Comparison of ENCODE assay signal across 1 cellular context in the genomic region with DNA sequence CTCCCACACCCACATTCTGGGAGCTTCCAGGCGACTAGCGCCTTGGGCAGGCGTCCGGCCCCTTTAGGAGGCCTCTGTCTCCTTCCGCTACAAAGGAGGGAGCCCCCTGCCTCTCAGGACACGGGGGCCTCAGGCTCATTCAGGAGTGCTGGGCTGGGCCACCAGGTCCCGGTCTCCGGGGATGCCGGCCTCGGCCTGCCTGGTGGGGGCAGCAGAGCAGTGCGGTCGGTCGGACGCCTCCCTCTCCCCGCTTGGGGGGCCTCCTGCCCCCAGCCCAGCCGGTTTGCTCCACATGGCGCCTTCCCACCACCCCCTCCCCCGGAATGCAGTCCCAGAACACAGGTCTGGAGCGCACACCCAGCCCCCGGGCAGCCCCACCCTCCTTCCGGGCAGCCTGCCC.
TF ChIP-seq lines count a peak whose summit lies in the region.

No MANE protein-coding gene starts in this region.

TF ChIP-seq in WTC11, 78 proteins besides CTCF, POLR2A, EP300 and RAD21 (continued from another document):
- TF ChIP-seq, protein P1, sequence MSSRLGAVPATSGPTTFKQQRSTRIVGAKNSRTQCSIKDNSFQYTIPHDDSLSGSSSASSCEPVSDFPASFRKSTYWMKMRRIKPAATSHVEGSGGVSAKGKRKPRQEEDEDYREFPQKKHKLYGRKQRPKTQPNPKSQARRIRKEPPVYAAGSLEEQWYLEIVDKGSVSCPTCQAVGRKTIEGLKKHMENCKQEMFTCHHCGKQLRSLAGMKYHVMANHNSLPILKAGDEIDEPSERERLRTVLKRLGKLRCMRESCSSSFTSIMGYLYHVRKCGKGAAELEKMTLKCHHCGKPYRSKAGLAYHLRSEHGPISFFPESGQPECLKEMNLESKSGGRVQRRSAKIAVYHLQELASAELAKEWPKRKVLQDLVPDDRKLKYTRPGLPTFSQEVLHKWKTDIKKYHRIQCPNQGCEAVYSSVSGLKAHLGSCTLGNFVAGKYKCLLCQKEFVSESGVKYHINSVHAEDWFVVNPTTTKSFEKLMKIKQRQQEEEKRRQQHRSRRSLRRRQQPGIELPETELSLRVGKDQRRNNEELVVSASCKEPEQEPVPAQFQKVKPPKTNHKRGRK (CRISPR knock-in tag; IDR thresholded peaks at IDR 0.05; ENCODE audit: borderline replicate concordance) = no peak
- TF ChIP-seq, protein P2, sequence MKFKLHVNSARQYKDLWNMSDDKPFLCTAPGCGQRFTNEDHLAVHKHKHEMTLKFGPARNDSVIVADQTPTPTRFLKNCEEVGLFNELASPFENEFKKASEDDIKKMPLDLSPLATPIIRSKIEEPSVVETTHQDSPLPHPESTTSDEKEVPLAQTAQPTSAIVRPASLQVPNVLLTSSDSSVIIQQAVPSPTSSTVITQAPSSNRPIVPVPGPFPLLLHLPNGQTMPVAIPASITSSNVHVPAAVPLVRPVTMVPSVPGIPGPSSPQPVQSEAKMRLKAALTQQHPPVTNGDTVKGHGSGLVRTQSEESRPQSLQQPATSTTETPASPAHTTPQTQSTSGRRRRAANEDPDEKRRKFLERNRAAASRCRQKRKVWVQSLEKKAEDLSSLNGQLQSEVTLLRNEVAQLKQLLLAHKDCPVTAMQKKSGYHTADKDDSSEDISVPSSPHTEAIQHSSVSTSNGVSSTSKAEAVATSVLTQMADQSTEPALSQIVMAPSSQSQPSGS (CRISPR knock-in tag; IDR thresholded peaks at IDR 0.05; ENCODE audit: borderline replicate concordance, low read depth) = no peak
- TF ChIP-seq NFE2L1 (CRISPR knock-in tag; IDR thresholded peaks at IDR 0.05) (no peak), CBFB (CRISPR knock-in tag; IDR thresholded peaks at IDR 0.05; ENCODE audit: low read depth) (no peak), CREM (CRISPR knock-in tag; IDR thresholded peaks at IDR 0.05) (no peak)
- TF ChIP-seq, protein P3, sequence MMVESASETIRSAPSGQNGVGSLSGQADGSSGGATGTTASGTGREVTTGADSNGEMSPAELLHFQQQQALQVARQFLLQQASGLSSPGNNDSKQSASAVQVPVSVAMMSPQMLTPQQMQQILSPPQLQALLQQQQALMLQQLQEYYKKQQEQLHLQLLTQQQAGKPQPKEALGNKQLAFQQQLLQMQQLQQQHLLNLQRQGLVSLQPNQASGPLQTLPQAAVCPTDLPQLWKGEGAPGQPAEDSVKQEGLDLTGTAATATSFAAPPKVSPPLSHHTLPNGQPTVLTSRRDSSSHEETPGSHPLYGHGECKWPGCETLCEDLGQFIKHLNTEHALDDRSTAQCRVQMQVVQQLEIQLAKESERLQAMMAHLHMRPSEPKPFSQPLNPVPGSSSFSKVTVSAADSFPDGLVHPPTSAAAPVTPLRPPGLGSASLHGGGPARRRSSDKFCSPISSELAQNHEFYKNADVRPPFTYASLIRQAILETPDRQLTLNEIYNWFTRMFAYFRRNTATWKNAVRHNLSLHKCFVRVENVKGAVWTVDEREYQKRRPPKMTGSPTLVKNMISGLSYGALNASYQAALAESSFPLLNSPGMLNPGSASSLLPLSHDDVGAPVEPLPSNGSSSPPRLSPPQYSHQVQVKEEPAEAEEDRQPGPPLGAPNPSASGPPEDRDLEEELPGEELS (CRISPR knock-in tag; IDR thresholded peaks at IDR 0.05) = no peak
- TF ChIP-seq, protein P4, sequence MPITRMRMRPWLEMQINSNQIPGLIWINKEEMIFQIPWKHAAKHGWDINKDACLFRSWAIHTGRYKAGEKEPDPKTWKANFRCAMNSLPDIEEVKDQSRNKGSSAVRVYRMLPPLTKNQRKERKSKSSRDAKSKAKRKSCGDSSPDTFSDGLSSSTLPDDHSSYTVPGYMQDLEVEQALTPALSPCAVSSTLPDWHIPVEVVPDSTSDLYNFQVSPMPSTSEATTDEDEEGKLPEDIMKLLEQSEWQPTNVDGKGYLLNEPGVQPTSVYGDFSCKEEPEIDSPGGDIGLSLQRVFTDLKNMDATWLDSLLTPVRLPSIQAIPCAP (CRISPR knock-in tag; IDR thresholded peaks at IDR 0.05) = no peak
- TF ChIP-seq, protein P5, sequence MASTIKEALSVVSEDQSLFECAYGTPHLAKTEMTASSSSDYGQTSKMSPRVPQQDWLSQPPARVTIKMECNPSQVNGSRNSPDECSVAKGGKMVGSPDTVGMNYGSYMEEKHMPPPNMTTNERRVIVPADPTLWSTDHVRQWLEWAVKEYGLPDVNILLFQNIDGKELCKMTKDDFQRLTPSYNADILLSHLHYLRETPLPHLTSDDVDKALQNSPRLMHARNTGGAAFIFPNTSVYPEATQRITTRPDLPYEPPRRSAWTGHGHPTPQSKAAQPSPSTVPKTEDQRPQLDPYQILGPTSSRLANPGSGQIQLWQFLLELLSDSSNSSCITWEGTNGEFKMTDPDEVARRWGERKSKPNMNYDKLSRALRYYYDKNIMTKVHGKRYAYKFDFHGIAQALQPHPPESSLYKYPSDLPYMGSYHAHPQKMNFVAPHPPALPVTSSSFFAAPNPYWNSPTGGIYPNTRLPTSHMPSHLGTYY (CRISPR knock-in tag; IDR thresholded peaks at IDR 0.05) = no peak
- TF ChIP-seq, protein P6, sequence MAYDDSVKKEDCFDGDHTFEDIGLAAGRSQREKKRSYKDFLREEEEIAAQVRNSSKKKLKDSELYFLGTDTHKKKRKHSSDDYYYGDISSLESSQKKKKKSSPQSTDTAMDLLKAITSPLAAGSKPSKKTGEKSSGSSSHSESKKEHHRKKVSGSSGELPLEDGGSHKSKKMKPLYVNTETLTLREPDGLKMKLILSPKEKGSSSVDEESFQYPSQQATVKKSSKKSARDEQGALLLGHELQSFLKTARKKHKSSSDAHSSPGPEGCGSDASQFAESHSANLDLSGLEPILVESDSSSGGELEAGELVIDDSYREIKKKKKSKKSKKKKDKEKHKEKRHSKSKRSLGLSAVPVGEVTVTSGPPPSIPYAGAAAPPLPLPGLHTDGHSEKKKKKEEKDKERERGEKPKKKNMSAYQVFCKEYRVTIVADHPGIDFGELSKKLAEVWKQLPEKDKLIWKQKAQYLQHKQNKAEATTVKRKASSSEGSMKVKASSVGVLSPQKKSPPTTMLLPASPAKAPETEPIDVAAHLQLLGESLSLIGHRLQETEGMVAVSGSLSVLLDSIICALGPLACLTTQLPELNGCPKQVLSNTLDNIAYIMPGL (CRISPR knock-in tag; IDR thresholded peaks at IDR 0.05) = no peak
